ENCODE assay signal across 1 cellular context in the genomic region with DNA sequence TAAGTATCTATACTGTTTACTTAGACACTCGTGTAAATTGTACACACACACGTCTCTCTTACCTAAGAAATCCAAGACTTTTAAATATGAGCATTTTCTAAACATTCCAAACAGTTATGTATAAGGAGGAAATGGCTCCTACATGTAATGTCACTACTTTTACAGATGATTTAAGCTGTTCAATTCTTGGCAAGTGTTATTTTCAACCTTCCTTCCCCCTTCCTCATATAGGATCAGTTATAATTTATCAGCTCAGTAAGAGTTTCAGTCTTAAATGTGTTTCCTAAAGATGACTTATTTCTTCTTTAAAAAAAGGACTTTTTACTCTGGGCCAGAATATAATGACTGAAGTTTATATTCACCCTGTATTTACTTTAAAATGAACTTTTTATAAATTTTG.
TF ChIP-seq lines count a peak whose summit lies in the region.

No MANE protein-coding gene starts in this region.

TF ChIP-seq in IMR-90, 13 proteins besides CTCF, POLR2A, EP300 and RAD21 (continued from another document):
- TF ChIP-seq, protein P1, sequence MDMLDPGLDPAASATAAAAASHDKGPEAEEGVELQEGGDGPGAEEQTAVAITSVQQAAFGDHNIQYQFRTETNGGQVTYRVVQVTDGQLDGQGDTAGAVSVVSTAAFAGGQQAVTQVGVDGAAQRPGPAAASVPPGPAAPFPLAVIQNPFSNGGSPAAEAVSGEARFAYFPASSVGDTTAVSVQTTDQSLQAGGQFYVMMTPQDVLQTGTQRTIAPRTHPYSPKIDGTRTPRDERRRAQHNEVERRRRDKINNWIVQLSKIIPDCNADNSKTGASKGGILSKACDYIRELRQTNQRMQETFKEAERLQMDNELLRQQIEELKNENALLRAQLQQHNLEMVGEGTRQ (IDR thresholded peaks at IDR 0.05; ENCODE audit: low read depth, low read length) = no peak
- TF ChIP-seq, protein P2, sequence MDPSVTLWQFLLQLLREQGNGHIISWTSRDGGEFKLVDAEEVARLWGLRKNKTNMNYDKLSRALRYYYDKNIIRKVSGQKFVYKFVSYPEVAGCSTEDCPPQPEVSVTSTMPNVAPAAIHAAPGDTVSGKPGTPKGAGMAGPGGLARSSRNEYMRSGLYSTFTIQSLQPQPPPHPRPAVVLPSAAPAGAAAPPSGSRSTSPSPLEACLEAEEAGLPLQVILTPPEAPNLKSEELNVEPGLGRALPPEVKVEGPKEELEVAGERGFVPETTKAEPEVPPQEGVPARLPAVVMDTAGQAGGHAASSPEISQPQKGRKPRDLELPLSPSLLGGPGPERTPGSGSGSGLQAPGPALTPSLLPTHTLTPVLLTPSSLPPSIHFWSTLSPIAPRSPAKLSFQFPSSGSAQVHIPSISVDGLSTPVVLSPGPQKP (IDR thresholded peaks at IDR 0.05; ENCODE audit: borderline replicate concordance, low read depth, low read length) = no peak
- TF ChIP-seq BHLHE40 (IDR thresholded peaks at IDR 0.05; ENCODE audit: low read depth, low read length) = no peak
